Comparison of ENCODE assay signal across 23 cellular contexts in the genomic region with DNA sequence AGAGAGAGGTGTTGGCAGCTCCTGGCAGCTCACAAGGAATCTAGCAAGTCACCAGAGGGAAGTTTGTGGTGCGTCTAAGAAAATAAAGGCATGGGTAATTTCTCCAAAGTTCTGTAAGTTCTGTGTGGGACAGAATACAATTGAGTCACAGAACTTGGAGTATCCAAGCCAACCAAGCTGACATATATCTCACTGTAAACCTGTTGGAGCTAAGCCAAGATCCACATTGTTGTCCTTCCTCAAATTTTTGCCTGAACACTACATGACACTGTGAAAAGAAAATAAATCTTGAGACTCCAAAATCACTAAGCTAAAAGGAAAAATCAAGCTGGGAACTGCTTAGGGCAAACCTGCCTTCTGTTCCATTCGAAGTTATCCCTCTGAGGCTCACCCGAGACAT.
"Had no signal": no experiment of that assay in that cellular context is flagged by ENCODE, and none has a peak within 500 bp of the region (broad histone marks: within the 10 kb centered on the region; RNA-seq: fewer than 3 reads in every experiment).

No MANE protein-coding gene starts in this region.

- H3K27ac Mint-ChIP-seq: activated B cell treated with CpG ODN at 0.5 μM for 24 hours; activated CD4-positive, alpha-beta T cell treated with anti-CD3 and anti-CD28 coated beads, Interleukin-2, amount 10 ng/mL, durations not matched to agents 24 days and 14 days; activated CD8-positive, alpha-beta memory T cell treated with anti-CD3 and anti-CD28 coated beads, Interleukin-2, amount 10 ng/mL, durations not matched to agents 7 days and 5 days; activated naive CD4-positive, alpha-beta T cell treated with anti-CD3 and anti-CD28 coated beads, Interleukin-2, amount 50 U/mL, for 24 hours; activated T-cell treated with anti-CD3 and anti-CD28 coated beads, Interleukin-2, amount 50 U/mL, for 24 hours; activated T-helper 1 cell treated with anti-CD3 and anti-CD28 coated beads, Interleukin-12 subunit alpha, Interleukin-12 subunit beta, Interleukin-2, Interleukin-4 antibody, amounts not matched to agents 30 ng/mL and 10 ng/mL and 1 ng/mL, durations not matched to agents 14 hours and 24 hours and 36 hours; T-helper 17 cell had no signal

- H3K4me1 Mint-ChIP-seq: activated B cell treated with CpG ODN at 0.5 μM for 24 hours; activated CD4-positive, alpha-beta T cell treated with anti-CD3 and anti-CD28 coated beads, Interleukin-2, amount 10 ng/mL, durations not matched to agents 24 days and 14 days; activated CD8-positive, alpha-beta memory T cell treated with anti-CD3 and anti-CD28 coated beads, Interleukin-2, amount 10 ng/mL, durations not matched to agents 7 days and 5 days; activated naive CD4-positive, alpha-beta T cell treated with anti-CD3 and anti-CD28 coated beads, Interleukin-2, amount 50 U/mL, for 24 hours; T-helper 17 cell had no signal

- H3K27me3 Mint-ChIP-seq: activated B cell treated with CpG ODN at 0.5 μM for 24 hours; activated CD4-positive, alpha-beta T cell treated with anti-CD3 and anti-CD28 coated beads, Interleukin-2, amount 10 ng/mL, durations not matched to agents 24 days and 14 days; activated CD8-positive, alpha-beta memory T cell treated with anti-CD3 and anti-CD28 coated beads, Interleukin-2, amount 10 ng/mL, durations not matched to agents 7 days and 5 days; activated naive CD4-positive, alpha-beta T cell treated with anti-CD3 and anti-CD28 coated beads, Interleukin-2, amount 50 U/mL, for 24 hours; activated T-cell treated with anti-CD3 and anti-CD28 coated beads, Interleukin-2, amount 50 U/mL, for 24 hours; T-helper 17 cell had no signal

- ATAC-seq: activated CD8-positive, alpha-beta memory T cell treated with anti-CD3 and anti-CD28 coated beads, Interleukin-2, amount 10 ng/mL, durations not matched to agents 7 days and 5 days; T-helper 17 cell had no signal

- H3K4me3 Mint-ChIP-seq: activated B cell treated with CpG ODN at 0.5 μM for 24 hours; activated CD4-positive, alpha-beta T cell treated with anti-CD3 and anti-CD28 coated beads, Interleukin-2, amount 10 ng/mL, durations not matched to agents 24 days and 14 days; activated CD8-positive, alpha-beta memory T cell treated with anti-CD3 and anti-CD28 coated beads, Interleukin-2, amount 10 ng/mL, durations not matched to agents 7 days and 5 days; activated naive CD4-positive, alpha-beta T cell treated with anti-CD3 and anti-CD28 coated beads, Interleukin-2, amount 50 U/mL, for 24 hours; activated T-cell treated with anti-CD3 and anti-CD28 coated beads, Interleukin-2, amount 50 U/mL, for 24 hours; activated T-helper 1 cell treated with anti-CD3 and anti-CD28 coated beads, Interleukin-12 subunit alpha, Interleukin-12 subunit beta, Interleukin-2, Interleukin-4 antibody, amounts not matched to agents 30 ng/mL and 10 ng/mL and 1 ng/mL, durations not matched to agents 14 hours and 24 hours and 36 hours; T-helper 17 cell had no signal

- H3K9me3 Mint-ChIP-seq: activated B cell treated with CpG ODN at 0.5 μM for 24 hours had no signal

- DNase-seq: activated B cell treated with CpG ODN at 0.5 μM for 24 hours; activated CD4-positive, alpha-beta T cell treated with anti-CD3 and anti-CD28 coated beads for 1 hour; activated CD4-positive, alpha-beta T cell treated with anti-CD3 and anti-CD28 coated beads, Interleukin-2, amount 10 ng/mL, durations not matched to agents 24 days and 14 days; activated CD4-positive, alpha-beta T cell treated with anti-CD3 and anti-CD28 coated beads, Interleukin-2, amount 50 U/mL, for 48 hours; activated CD8-positive, alpha-beta memory T cell treated with anti-CD3 and anti-CD28 coated beads, Interleukin-2, amount 10 ng/mL, durations not matched to agents 7 days and 5 days; activated effector memory CD4-positive, alpha-beta T cell treated with Interleukin-2 at 50 U/mL for 16 hours; activated naive CD4-positive, alpha-beta T cell; activated T-cell treated with anti-CD3 and anti-CD28 coated beads, Interleukin-2, amount 50 U/mL, for 24 hours; cerebellar nuclear complex; Kasumi-1; KBM-7; NCI-H1048; NCI-H146; NCI-H1930; NCI-H2171; NCI-H2227 treated with DMSO at 0.1 percent for 48 hours; NCI-H526; PC-9; SIG-M5; T-helper 17 cell; T-helper 9 cell had no signal

- H3K36me3 Mint-ChIP-seq: activated CD8-positive, alpha-beta memory T cell treated with anti-CD3 and anti-CD28 coated beads, Interleukin-2, amount 10 ng/mL, durations not matched to agents 7 days and 5 days; activated naive CD4-positive, alpha-beta T cell treated with anti-CD3 and anti-CD28 coated beads, Interleukin-2, amount 50 U/mL, for 24 hours had no signal
